Comparison of ENCODE assay signal across 8 cellular contexts in genomic region chr13:27920677-27921420, GRCh38. TPM values are rescaled to one million over a fixed set of nuclear protein-coding genes. Genes with fewer than 3 reads are reported as not detected.
DNase-seq lines count a peak whose midpoint lies in the region; ATAC-seq and TF ChIP-seq lines count a peak whose summit lies in the region.

No MANE protein-coding gene starts in this region.

- intact Hi-C loops in sciatic nerve (cut with DNase I): no loop called here

- no peak for TF ChIP-seq CTCF in fibroblast of pulmonary artery (IDR thresholded peaks at IDR 0.05; ENCODE audit: low read length, missing control alignments)

- DNase-seq in NCI-H510A treated with DMSO at 0.1 percent for 48 hours (lab: John Stamatoyannopoulos, UW) (peak; percentile 49), NCI-H510A (lab: John Stamatoyannopoulos, UW) (no peak), fibroblast of pulmonary artery (ENCODE audit: low read depth) (peak; percentile 13), sciatic nerve (ENCODE audit: low spot score) (no peak), nucleus accumbens (lab: John Stamatoyannopoulos, UW) (no peak), RPMI8226 (no peak), HUDEP-2 (lab: John Stamatoyannopoulos, UW; ENCODE audit: unreplicated experiment in 76 of 76) (no peak)

- ATAC-seq in SK-N-SH treated with all-trans-retinoic acid at 6 μM for 48 hours: peak; percentile 69
- ATAC-seq in sciatic nerve: peak; percentile 42

- peak overlapping the region; percentile 33 for H3K4me3 ChIP-seq in fibroblast of pulmonary artery (replicated peaks; ENCODE audit: low read depth, low read length)

TF ChIP-seq in SK-N-SH treated with all-trans-retinoic acid at 6 μM for 48 hours, 23 proteins besides CTCF, POLR2A, EP300 and RAD21:
- TF ChIP-seq TSHZ2 (CRISPR knock-in tag; IDR thresholded peaks at IDR 0.05) (no peak), POU6F1 (CRISPR knock-in tag; IDR thresholded peaks at IDR 0.05; ENCODE audit: borderline replicate concordance, low read depth) (no peak), ZNF70 (CRISPR knock-in tag; IDR thresholded peaks at IDR 0.05) (no peak), OSR1 (CRISPR knock-in tag; IDR thresholded peaks at IDR 0.05) (no peak), ARNTL (CRISPR knock-in tag; IDR thresholded peaks at IDR 0.05; ENCODE audit: borderline replicate concordance, low read depth) (no peak), TCF4 (CRISPR knock-in tag; IDR thresholded peaks at IDR 0.05; ENCODE audit: borderline replicate concordance) (no peak), ZC3H10 (CRISPR knock-in tag; IDR thresholded peaks at IDR 0.05) (no peak), ZFP30 (CRISPR knock-in tag; IDR thresholded peaks at IDR 0.05) (no peak), CSDC2 (CRISPR knock-in tag; IDR thresholded peaks at IDR 0.05) (no peak), CREB5 (CRISPR knock-in tag; IDR thresholded peaks at IDR 0.05; ENCODE audit: low read depth) (no peak), ZNF565 (CRISPR knock-in tag; conservative IDR thresholded peaks at IDR 0.05; ENCODE audit: low read depth) (no peak), ISL1 (CRISPR knock-in tag; IDR thresholded peaks at IDR 0.05) (no peak), BACH2 (CRISPR knock-in tag; IDR thresholded peaks at IDR 0.05; ENCODE audit: borderline replicate concordance) (no peak), PATZ1 (CRISPR knock-in tag; IDR thresholded peaks at IDR 0.05; ENCODE audit: borderline replicate concordance) (no peak), ZFP3 (CRISPR knock-in tag; IDR thresholded peaks at IDR 0.05) (no peak), RARB (CRISPR knock-in tag; IDR thresholded peaks at IDR 0.05) (no peak), SNAI2 (CRISPR knock-in tag; IDR thresholded peaks at IDR 0.05) (no peak), CSRNP3 (CRISPR knock-in tag; IDR thresholded peaks at IDR 0.05) (no peak), ZNF8 (CRISPR knock-in tag; IDR thresholded peaks at IDR 0.05) (no peak)

RNA-seq across cellular contexts. Expression of gene PDX1, which starts 1.0 kb away (rescaled TPM):
- not detected for total RNA-seq in sciatic nerve

RNA-seq across cellular contexts. Expression of gene CDX2, which starts 48.3 kb away (rescaled TPM):
- not detected for total RNA-seq in sciatic nerve

Comparison
In these comparisons a context has a peak if more than half of its experiments do, and no peak if none do; other contexts are left out.
1. DNase-seq: peak in NCI-H510A treated with DMSO at 0.1 percent for 48 hours (single experiment) and fibroblast of pulmonary artery (single experiment); none in NCI-H510A (single experiment), sciatic nerve (single experiment), nucleus accumbens (0 of 56), RPMI8226 (single experiment) and HUDEP-2 (0 of 76).